ENCODE assay signal across 35 cellular contexts in the genomic region with DNA sequence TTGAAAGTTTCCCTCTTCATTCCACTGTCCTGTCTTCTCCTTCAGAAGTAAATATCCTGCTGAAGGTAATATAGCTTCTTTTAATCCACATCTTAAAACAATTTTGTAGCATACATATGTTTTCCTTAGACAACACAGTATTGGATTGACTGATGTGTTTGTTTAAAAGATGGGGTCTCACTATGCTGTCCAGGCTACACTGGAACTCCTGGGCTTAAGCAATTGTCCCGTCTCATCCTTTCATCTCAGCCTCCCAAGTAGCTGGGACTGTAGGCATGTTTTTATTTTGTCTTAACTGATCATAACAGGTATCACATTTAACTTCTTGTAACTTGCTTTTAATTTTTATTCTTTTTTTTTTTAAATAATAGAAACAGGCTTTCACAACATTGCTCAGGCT.
"Had no signal": no experiment of that assay in that cellular context is flagged by ENCODE, and none has a peak within 500 bp of the region (broad histone marks: within the 10 kb centered on the region; RNA-seq: fewer than 3 reads in every experiment).

No MANE protein-coding gene starts in this region.

- H3K9me3 ChIP-seq: MG63 had no signal

- H3K4me3 ChIP-seq: MG63 had no signal

- DNase-seq: Kasumi-1, MG63, MM.1S, MV-4-11, NCI-H1048, NCI-H1092, NCI-H1092 treated with DMSO at 0.1 percent for 48 hours, NCI-H1105, NCI-H1105 treated with DMSO at 0.1 percent for 48 hours, NCI-H1417, NCI-H1417 treated with DMSO at 0.1 percent for 48 hours, NCI-H1436, NCI-H1436 treated with DMSO at 0.1 percent for 48 hours, NCI-H146, NCI-H1694, NCI-H1694 treated with DMSO at 0.1 percent for 48 hours, NCI-H187, NCI-H187 treated with DMSO at 0.1 percent for 48 hours, NCI-H1930, NCI-H2029, NCI-H2029 treated with DMSO at 0.1 percent for 48 hours, NCI-H2081, NCI-H2081 treated with DMSO at 0.1 percent for 48 hours, NCI-H2107, NCI-H2171, NCI-H2171 treated with DMSO at 0.1 percent for 48 hours, NCI-H2227 treated with DMSO at 0.1 percent for 48 hours, NCI-H226, NCI-H345, NCI-H446, NCI-H446 treated with DMSO at 0.1 percent for 48 hours, NCI-H510A, NCI-H510A treated with DMSO at 0.1 percent for 48 hours, NCI-H524, NCI-H524 treated with DMSO at 0.1 percent for 48 hours had no signal

- H3K27me3 ChIP-seq: MG63 had no signal
